Comparison of ENCODE assay signal across 28 cellular contexts in genomic region chr11:123588117-123588815, GRCh38.
DNase-seq lines count a peak whose midpoint lies in the region; ATAC-seq and TF ChIP-seq lines count a peak whose summit lies in the region.
"Had no signal": no experiment of that assay in that cellular context is flagged by ENCODE, and none has a peak within 500 bp of the region (broad histone marks: within the 10 kb centered on the region; RNA-seq: fewer than 3 reads in every experiment).

No MANE protein-coding gene starts in this region.

- no peaks in the 10 kb centered on the region for H3K4me1 Mint-ChIP-seq in natural killer cell treated with Interleukin-12 subunit alpha and Interleukin-12 subunit beta and Interleukin-15 and Interleukin-18, amount 100 ng/mL, for 72 hours (ENCODE audit: low read depth in 2 of 2)
- peaks cover 20% of the 10 kb centered on the region for H3K4me1 Mint-ChIP-seq in WTC11
- H3K4me1 Mint-ChIP-seq: stimulated activated naive CD8-positive, alpha-beta T cell treated with anti-CD3 and anti-CD28 coated beads, Interleukin-15, amount 100 ng/mL, for 72 hours had no signal

- peak overlapping the region; percentile 61 for H3K27ac ChIP-seq in duodenal mucosa (ENCODE audit: low read depth, low read length)
- H3K27ac ChIP-seq: esophagus muscularis mucosa, left ventricle myocardium inferior, prostate gland had no signal

- ATAC-seq in Right ventricle myocardium superior (ENCODE audit: poor library complexity) (peak; percentile 23), left ventricle myocardium superior (no peak), WTC11 (no peak), HG03196 (IDR thresholded peaks at IDR 0.05; ENCODE audit: unreplicated experiment) (no peak)
- no peak for ATAC-seq in natural killer cell treated with Interleukin-12 subunit alpha and Interleukin-12 subunit beta and Interleukin-15 and Interleukin-18, amount 100 ng/mL, for 72 hours
- ATAC-seq: activated CD4-positive, CD25-positive, alpha-beta regulatory T cell treated with anti-CD3 and anti-CD28 coated beads, Interleukin-2, amount 50 U/mL, for 24 hours; stimulated activated naive CD8-positive, alpha-beta T cell treated with anti-CD3 and anti-CD28 coated beads, Interleukin-15, amount 100 ng/mL, for 72 hours had no signal

- peak overlapping the region in 1 of 2 donors; percentile 50 for H3K9ac ChIP-seq in duodenal mucosa (ENCODE audit: low read depth in 1 of 2, low read length in 2 of 2)

- H3K4me1 ChIP-seq in duodenal mucosa (ENCODE audit: control insufficient read depth in 1 of 2, insufficient read depth in 2 of 2, low read length in 2 of 2): peaks cover 57 to 61% of the 10 kb centered on the region in 2 donors
- H3K4me1 ChIP-seq: prostate gland had no signal

- no peaks in the 10 kb centered on the region for H3K36me3 Mint-ChIP-seq in natural killer cell treated with Interleukin-12 subunit alpha and Interleukin-12 subunit beta and Interleukin-15 and Interleukin-18, amount 100 ng/mL, for 72 hours
- H3K36me3 Mint-ChIP-seq in WTC11: no peaks in the 10 kb centered on the region
- H3K36me3 Mint-ChIP-seq: IgD-negative memory B cell had no signal

- no peak overlapping the region for H3K27ac Mint-ChIP-seq in natural killer cell treated with Interleukin-12 subunit alpha and Interleukin-12 subunit beta and Interleukin-15 and Interleukin-18, amount 100 ng/mL, for 72 hours
- H3K27ac Mint-ChIP-seq in WTC11: no peak overlapping the region
- H3K27ac Mint-ChIP-seq: IgD-negative memory B cell; nephron progenitor cell; stimulated activated naive CD8-positive, alpha-beta T cell treated with anti-CD3 and anti-CD28 coated beads, Interleukin-15, amount 100 ng/mL, for 72 hours had no signal

- no peaks in the 10 kb centered on the region for H3K27me3 Mint-ChIP-seq in natural killer cell treated with Interleukin-12 subunit alpha and Interleukin-12 subunit beta and Interleukin-15 and Interleukin-18, amount 100 ng/mL, for 72 hours
- H3K27me3 Mint-ChIP-seq in WTC11 (ENCODE audit: low read depth): no peaks in the 10 kb centered on the region
- H3K27me3 Mint-ChIP-seq: brain; stimulated activated naive CD8-positive, alpha-beta T cell treated with anti-CD3 and anti-CD28 coated beads, Interleukin-15, amount 100 ng/mL, for 72 hours had no signal

- intact Hi-C loops in Right ventricle myocardium superior (cut with DNase I): no loop called here
- intact Hi-C loops in left ventricle myocardium superior (cut with micrococcal nuclease): no loop called here

- no peaks in the 10 kb centered on the region for H3K9me3 Mint-ChIP-seq in natural killer cell treated with Interleukin-12 subunit alpha and Interleukin-12 subunit beta and Interleukin-15 and Interleukin-18, amount 100 ng/mL, for 72 hours
- H3K9me3 Mint-ChIP-seq in WTC11: no peaks in the 10 kb centered on the region; the same call in 1 of the 2 replicates
- H3K9me3 Mint-ChIP-seq: brain; H9; IgD-negative memory B cell; stimulated activated naive CD8-positive, alpha-beta T cell treated with anti-CD3 and anti-CD28 coated beads, Interleukin-15, amount 100 ng/mL, for 72 hours had no signal

- peaks cover 0 to under 1% of the 10 kb centered on the region in 2 donors for H3K36me3 ChIP-seq in duodenal mucosa (ENCODE audit: control insufficient read depth in 1 of 2, insufficient read depth in 2 of 2, low read length in 2 of 2)
- H3K36me3 ChIP-seq: left ventricle myocardium inferior, prostate gland, tibial nerve had no signal

- POLR2A ChIA-PET in WTC11 (lab: Charles Lee): no interaction called here

- H3K27me3 ChIP-seq in duodenal mucosa (ENCODE audit: control insufficient read depth in 1 of 2, insufficient read depth in 2 of 2, low read length in 2 of 2): no peaks in the 10 kb centered on the region
- H3K27me3 ChIP-seq: esophagus muscularis mucosa, tibial nerve had no signal

- TF ChIP-seq CTCF in WTC11 (IDR thresholded peaks at IDR 0.05): no peak

- H3K4me3 Mint-ChIP-seq in natural killer cell treated with Interleukin-12 subunit alpha and Interleukin-12 subunit beta and Interleukin-15 and Interleukin-18, amount 100 ng/mL, for 72 hours: no peak overlapping the region
- H3K4me3 Mint-ChIP-seq in WTC11: no peak overlapping the region
- H3K4me3 Mint-ChIP-seq: brain; IgD-negative memory B cell; nephron progenitor cell; stimulated activated naive CD8-positive, alpha-beta T cell treated with anti-CD3 and anti-CD28 coated beads, Interleukin-15, amount 100 ng/mL, for 72 hours had no signal

- CTCF ChIA-PET in WTC11 (lab: Charles Lee): no interaction called here

- no peaks in the 10 kb centered on the region for H3K9me3 ChIP-seq in duodenal mucosa (ENCODE audit: control insufficient read depth in 1 of 2, low read length in 2 of 2)
- H3K9me3 ChIP-seq: esophagus muscularis mucosa, left ventricle myocardium inferior, prostate gland, tibial nerve had no signal

- H3K4me3 ChIP-seq in duodenal mucosa (ENCODE audit: low read depth in 1 of 2, low read length in 2 of 2): peak overlapping the region; percentile 41
- H3K4me3 ChIP-seq: esophagus muscularis mucosa, left ventricle myocardium inferior, prostate gland, tibial nerve had no signal

- no peak for DNase-seq in Right ventricle myocardium superior
- DNase-seq in left ventricle myocardium superior: no peak
- DNase-seq in natural killer cell treated with Interleukin-12 subunit alpha and Interleukin-12 subunit beta and Interleukin-15 and Interleukin-18, amount 100 ng/mL, for 72 hours (ENCODE audit: low spot score): peak; percentile 23
- DNase-seq in WTC11 (ENCODE audit: low spot score): no peak
- DNase-seq in NOMO-1 (lab: John Stamatoyannopoulos, UW; ENCODE audit: unreplicated experiment in 2 of 2): no peak
- DNase-seq in dedifferentiated amniotic fluid mesenchymal stem cell (ENCODE audit: extremely low spot score): no peak
- DNase-seq: activated gamma-delta T cell; DND-41; effector memory CD4-positive, alpha-beta T cell; foreskin melanocyte; H9; left ventricle myocardium inferior; midbrain; NCI-H1105; NCI-H2029; NCI-H2227 treated with DMSO at 0.1 percent for 48 hours; NCI-H774; nephron progenitor cell; stimulated activated naive CD8-positive, alpha-beta T cell treated with anti-CD3 and anti-CD28 coated beads, Interleukin-15, amount 100 ng/mL, for 72 hours; T-helper 9 cell had no signal

TF ChIP-seq in WTC11, 78 proteins besides CTCF, POLR2A, EP300 and RAD21 (continues in another document):
- TF ChIP-seq MYBL2 (CRISPR knock-in tag; IDR thresholded peaks at IDR 0.05) (no peak), PREB (CRISPR knock-in tag; IDR thresholded peaks at IDR 0.05; ENCODE audit: borderline replicate concordance) (no peak), AR (CRISPR knock-in tag; IDR thresholded peaks at IDR 0.05) (no peak), CREB1 (CRISPR knock-in tag; IDR thresholded peaks at IDR 0.05) (no peak), USF2 (CRISPR knock-in tag; IDR thresholded peaks at IDR 0.05) (no peak), ZBTB21 (CRISPR knock-in tag; IDR thresholded peaks at IDR 0.05; ENCODE audit: borderline replicate concordance) (no peak), MXD4 (CRISPR knock-in tag; IDR thresholded peaks at IDR 0.05; ENCODE audit: borderline replicate concordance) (no peak)
